ENCODE assay signal across 8 cellular contexts in genomic region chr17:28812136-28812979, GRCh38. TPM values are rescaled to one million over a fixed set of nuclear protein-coding genes. Genes with fewer than 3 reads are reported as not detected.
DNase-seq lines count a peak whose midpoint lies in the region; ATAC-seq and TF ChIP-seq lines count a peak whose summit lies in the region.

No MANE protein-coding gene starts in this region.

- H4K20me1 ChIP-seq in DND-41 (ENCODE audit: insufficient read depth, low read length) (no peaks in the 10 kb centered on the region), GM23248 (ENCODE audit: insufficient read depth) (no peaks in the 10 kb centered on the region), Karpas-422 (ENCODE audit: insufficient read depth, low read depth, low read length) (no peaks in the 10 kb centered on the region)

- peaks cover 16% of the 10 kb centered on the region for H3K4me1 Mint-ChIP-seq in activated T-helper 17 cell treated with anti-CD3 and anti-CD28 coated beads, Interleukin-2, amount 50 U/mL, for 72 hours
- H3K4me1 Mint-ChIP-seq in natural killer cell = peaks cover 19 to 31% of the 10 kb centered on the region in 2 donors

- H3K4me3 ChIP-seq in DND-41 (ENCODE audit: low read depth in 1 of 2, low read length in 2 of 2) (peak overlapping the region; percentile 60 to 90), GM23248 (peak overlapping the region; percentile 96), Karpas-422 (ENCODE audit: low read length) (peak overlapping the region; percentile 77)

- H3K27me3 Mint-ChIP-seq in activated T-helper 17 cell treated with anti-CD3 and anti-CD28 coated beads, Interleukin-2, amount 50 U/mL, for 72 hours = no peaks in the 10 kb centered on the region
- no peaks in the 10 kb centered on the region for H3K27me3 Mint-ChIP-seq in natural killer cell (ENCODE audit: low read depth in 2 of 2)

- peaks cover 90% of the 10 kb centered on the region for H3K79me2 ChIP-seq in DND-41 (ENCODE audit: insufficient read depth, low read length)
- H3K79me2 ChIP-seq in GM23248 (ENCODE audit: insufficient read depth) = peaks cover 76% of the 10 kb centered on the region
- peaks cover 82% of the 10 kb centered on the region for H3K79me2 ChIP-seq in Karpas-422 (ENCODE audit: low read length)

- H3K36me3 Mint-ChIP-seq in activated T-helper 17 cell treated with anti-CD3 and anti-CD28 coated beads, Interleukin-2, amount 50 U/mL, for 72 hours (ENCODE audit: low read depth) = peaks cover 29% of the 10 kb centered on the region
- H3K36me3 Mint-ChIP-seq in natural killer cell = no peaks in the 10 kb centered on the region

- intact Hi-C loops in natural killer cell (cut with micrococcal nuclease) = loop anchor here (1.0 to 10.0 kb wide), 2 partner anchors 30 to 48 kb away; partner anchors contain the start of gene FAM222B

- H3K9me3 ChIP-seq in DND-41 (ENCODE audit: insufficient read depth, low read length, severe bottlenecking) (no peaks in the 10 kb centered on the region), GM23248 (ENCODE audit: low read depth) (no peaks in the 10 kb centered on the region), Karpas-422 (ENCODE audit: low read length) (no peaks in the 10 kb centered on the region)

- H3K4me1 ChIP-seq in DND-41 (ENCODE audit: insufficient read depth, low read length) = peaks cover 27% of the 10 kb centered on the region
- peaks cover 37% of the 10 kb centered on the region for H3K4me1 ChIP-seq in GM23248 (ENCODE audit: insufficient read depth)
- peaks cover 56% of the 10 kb centered on the region for H3K4me1 ChIP-seq in Karpas-422 (ENCODE audit: low read length)

- peak overlapping the region; percentile 94 for H2AFZ ChIP-seq in DND-41 (ENCODE audit: low read depth, low read length)
- peak overlapping the region; percentile 98 for H2AFZ ChIP-seq in GM23248
- H2AFZ ChIP-seq in Karpas-422 (ENCODE audit: low read length) = 0 out of 2 replicates have a peak overlapping the region, but pooled peaks have one; percentile 71

- H3K36me3 ChIP-seq in DND-41 (ENCODE audit: insufficient read depth, low read length) (no peaks in the 10 kb centered on the region), GM23248 (ENCODE audit: low read depth) (no peaks in the 10 kb centered on the region), Karpas-422 (ENCODE audit: insufficient read depth, low read length) (no peaks in the 10 kb centered on the region)

- H3K4me2 ChIP-seq in DND-41 (ENCODE audit: insufficient read depth, low read length) = peak overlapping the region; percentile 80
- H3K4me2 ChIP-seq in GM23248 (ENCODE audit: unreplicated experiment) = peak overlapping the region; percentile 93
- H3K4me2 ChIP-seq in Karpas-422 (ENCODE audit: low read depth, low read length, poor library complexity, severe bottlenecking) = peak overlapping the region; percentile 81

- peak overlapping the region; percentile 91 for H3K4me3 Mint-ChIP-seq in activated T-helper 17 cell treated with anti-CD3 and anti-CD28 coated beads, Interleukin-2, amount 50 U/mL, for 72 hours
- peak overlapping the region; percentile 95 for H3K4me3 Mint-ChIP-seq in natural killer cell

- H3K27me3 ChIP-seq in DND-41 (ENCODE audit: insufficient read depth, low read length, poor library complexity) (no peaks in the 10 kb centered on the region), GM23248 (replicated peaks; ENCODE audit: insufficient read depth) (no peaks in the 10 kb centered on the region), Karpas-422 (ENCODE audit: low read length) (no peaks in the 10 kb centered on the region)

- TF ChIP-seq CTCF in DND-41 (IDR thresholded peaks at IDR 0.05; ENCODE audit: borderline replicate concordance, extremely low read depth, low read length, poor library complexity, severe bottlenecking) (no peak), natural killer cell (IDR thresholded peaks at IDR 0.05) (no peak)

- in situ Hi-C loops in GM23248 (cut with MboI) = no loop called here

- H3K27ac Mint-ChIP-seq in activated T-helper 17 cell treated with anti-CD3 and anti-CD28 coated beads, Interleukin-2, amount 50 U/mL, for 72 hours = peak overlapping the region; percentile 91
- peak overlapping the region; percentile 86 to 91 for H3K27ac Mint-ChIP-seq in natural killer cell

- H3K9me3 Mint-ChIP-seq in activated T-helper 17 cell treated with anti-CD3 and anti-CD28 coated beads, Interleukin-2, amount 50 U/mL, for 72 hours = no peaks in the 10 kb centered on the region
- no peaks in the 10 kb centered on the region for H3K9me3 Mint-ChIP-seq in natural killer cell

- 1% methylated on average over 24 to 40 of the region's 49 CpGs for WGBS in GM23248 (ENCODE audit: low coverage in 1 of 2, low lambda C conversion rate in 2 of 2, missing lambda C conversion rate in 2 of 2), 2 experiments

- H3K27ac ChIP-seq in DND-41 (ENCODE audit: low read length) (peak overlapping the region; percentile 91), GM23248 (peak overlapping the region; percentile 95), Karpas-422 (ENCODE audit: low read length) (peak overlapping the region; percentile 92)

- ATAC-seq in DND-41 (ENCODE audit: insufficient read depth, low read depth) (peak; percentile 100), natural killer cell (peak; percentile 99 to 100 (median 99))
- ATAC-seq in activated T-helper 17 cell treated with anti-CD3 and anti-CD28 coated beads, Interleukin-2, amount 50 U/mL, for 72 hours (replicated peaks) = peak; percentile 99

- H3K9ac ChIP-seq in DND-41 (ENCODE audit: low read depth, low read length) (peak overlapping the region; percentile 72), GM23248 (peak overlapping the region; percentile 96), Karpas-422 (ENCODE audit: low read length) (peak overlapping the region; percentile 83)

- peaks cover 34% of the 10 kb centered on the region for H3F3A ChIP-seq in GM23248 (ENCODE audit: insufficient read depth)

- DNase-seq in DND-41 = peak; percentile 99
- DNase-seq in GM23248 = peak; percentile 99
- DNase-seq in Karpas-422 = peak; percentile 99
- peak; percentile 96 for DNase-seq in RKO (ENCODE audit: low spot score)
- peak; percentile 92 for DNase-seq in fibroblast of peridontal ligament (ENCODE audit: extremely low read depth)
- DNase-seq in natural killer cell = peak; percentile 94
- DNase-seq in stimulated activated naive CD4-positive, alpha-beta T cell (lab: John Stamatoyannopoulos, UW) = peak; percentile 86 to 96 (median 92)

- no peaks in the 10 kb centered on the region for H3K9me2 ChIP-seq in GM23248 (ENCODE audit: insufficient read depth)
- H3K9me2 ChIP-seq in Karpas-422 (replicated peaks; ENCODE audit: insufficient read depth, low read length) = no peaks in the 10 kb centered on the region

RNA-seq across cellular contexts. Expression of gene FAM222B, which starts 30.2 kb away (rescaled TPM):
- 7.6 and 12.9 TPM in 2 replicates for total RNA-seq in GM23248 (2014; rRNA removed; shearing (Covaris generic))
- 11.1 and 11.4 TPM in 2 replicates for polyA plus RNA-seq in GM23248 (2016; fragmentation: Nextera tagmentation; extraction: Ambion mirVana)
- total RNA-seq in Karpas-422 (2014; rRNA removed; shearing (Covaris generic); ENCODE audit: low replicate concordance) = 8.0 and 9.6 TPM in 2 replicates
- 10 to 100 TPM; 18.7 to 25.1 TPM for total RNA-seq in activated T-helper 17 cell treated with anti-CD3 and anti-CD28 coated beads, Interleukin-2, amount 50 U/mL, for 72 hours
- total RNA-seq in natural killer cell = 10 to 100 TPM; 16.9 to 26.0 (median 20.0) TPM

RNA-seq across cellular contexts. Expression of gene ERAL1, which starts 42.5 kb away (rescaled TPM):
- 34.8 and 40.2 TPM in 2 replicates for total RNA-seq in GM23248 (2014; rRNA removed; shearing (Covaris generic))
- 58.1 and 60.0 TPM in 2 replicates for polyA plus RNA-seq in GM23248 (2016; fragmentation: Nextera tagmentation; extraction: Ambion mirVana)
- 19.5 and 46.2 TPM in 2 replicates for total RNA-seq in Karpas-422 (2014; rRNA removed; shearing (Covaris generic); ENCODE audit: low replicate concordance)
- 10 to 100 TPM; 38.2 to 60.2 TPM for total RNA-seq in activated T-helper 17 cell treated with anti-CD3 and anti-CD28 coated beads, Interleukin-2, amount 50 U/mL, for 72 hours
- 10 to 100 TPM; 20.9 to 35.2 (median 27.3) TPM for total RNA-seq in natural killer cell

Comparison
In these comparisons a context has a peak if more than half of its experiments do, and no peak if none do; other contexts are left out.
1. Peak in every context shown above with its lines: DNase-seq, ATAC-seq, H3K4me3 ChIP-seq and H3K27ac ChIP-seq.